In genomic region chr16:4682616-4683254, GRCh38 we compare ENCODE assay signal across 1 cellular context.
A peak's percentile ranks its signal among the peaks of the same experiment; 100 is the strongest.
TF ChIP-seq lines count a peak whose summit lies in the region.

No MANE protein-coding gene starts in this region.

TF ChIP-seq in HepG2, 621 proteins besides CTCF, POLR2A, EP300 and RAD21 (continued from another document):
- TF ChIP-seq ZBTB33 (CRISPR knock-in tag; IDR thresholded peaks at IDR 0.05) (peak; percentile 100), SOX5 (CRISPR knock-in tag; IDR thresholded peaks at IDR 0.05; ENCODE audit: borderline replicate concordance) (0 out of 2 replicates have a peak, but pooled peaks have one; percentile 29), ZMAT5 (CRISPR knock-in tag; IDR thresholded peaks at IDR 0.05; ENCODE audit: borderline replicate concordance, low read depth) (no peak), REST (IDR thresholded peaks at IDR 0.05; ENCODE audit: borderline replicate concordance in 1 of 2, low read depth in 1 of 2, low read length in 2 of 2) (no peak), THAP8 (CRISPR knock-in tag; IDR thresholded peaks at IDR 0.05; ENCODE audit: borderline replicate concordance) (no peak), NR0B2 (CRISPR knock-in tag; IDR thresholded peaks at IDR 0.05) (0 out of 2 replicates have a peak, but pooled peaks have one; percentile 28), STAG1 (CRISPR knock-in tag; IDR thresholded peaks at IDR 0.05) (peak; percentile 68), ZSCAN9 (CRISPR knock-in tag; IDR thresholded peaks at IDR 0.05; ENCODE audit: borderline replicate concordance) (no peak), NFYB (CRISPR knock-in tag; IDR thresholded peaks at IDR 0.05) (no peak), DMTF1 (CRISPR knock-in tag; IDR thresholded peaks at IDR 0.05) (no peak), IRF9 (CRISPR knock-in tag; IDR thresholded peaks at IDR 0.05; ENCODE audit: borderline replicate concordance) (no peak), PCBP1 (IDR thresholded peaks at IDR 0.05; ENCODE audit: borderline replicate concordance, low read depth, low read length) (0 out of 2 replicates have a peak, but pooled peaks have one; percentile 55), ELF3 (CRISPR knock-in tag; IDR thresholded peaks at IDR 0.05) (no peak), DNMT3B (CRISPR knock-in tag; conservative IDR thresholded peaks at IDR 0.05) (no peak), ETS1 (CRISPR knock-in tag; IDR thresholded peaks at IDR 0.05) (no peak), ZNF335 (CRISPR knock-in tag; IDR thresholded peaks at IDR 0.05) (no peak), ZNF878 (CRISPR knock-in tag; IDR thresholded peaks at IDR 0.05) (no peak), TFAP4 (IDR thresholded peaks at IDR 0.05; ENCODE audit: borderline replicate concordance, low read depth) (no peak), ZBTB20 (CRISPR knock-in tag; IDR thresholded peaks at IDR 0.05; ENCODE audit: borderline replicate concordance, low read depth) (no peak), ZNF652 (CRISPR knock-in tag; IDR thresholded peaks at IDR 0.05; ENCODE audit: borderline replicate concordance, low read depth) (no peak), ZNF737 (CRISPR knock-in tag; IDR thresholded peaks at IDR 0.05; ENCODE audit: borderline replicate concordance) (no peak), ZNF546 (CRISPR knock-in tag; conservative IDR thresholded peaks at IDR 0.05) (no peak), SMARCE1 (IDR thresholded peaks at IDR 0.05; ENCODE audit: borderline replicate concordance) (no peak), ZFP36L1 (CRISPR knock-in tag; IDR thresholded peaks at IDR 0.05) (no peak)
